In genomic region chr4:113851816-113852215, GRCh38 we compare ENCODE assay signal across 16 cellular contexts.
DNase-seq lines count a peak whose midpoint lies in the region; ATAC-seq and TF ChIP-seq lines count a peak whose summit lies in the region.
"Had no signal": no experiment of that assay in that cellular context is flagged by ENCODE, and none has a peak within 500 bp of the region (broad histone marks: within the 10 kb centered on the region; RNA-seq: fewer than 3 reads in every experiment).

No MANE protein-coding gene starts in this region.

- dilution Hi-C loops in IMR-90 (cut with HindIII; ENCODE audit: low sequenced_read_pairs, unreplicated experiment): no loop called here

- no peak for TF ChIP-seq POLR2A in IMR-90 (IDR thresholded peaks at IDR 0.05; ENCODE audit: low read depth, low read length)
- TF ChIP-seq POLR2A in NB4 (IDR thresholded peaks at IDR 0.05; ENCODE audit: extremely low read depth, insufficient read length): no peak

- in situ Hi-C loops in IMR-90 (cut with MboI; ENCODE audit: low sequenced_read_pairs): no loop called here

- H3K79me1 ChIP-seq in IMR-90 (ENCODE audit: low read depth in 1 of 2, low read length in 2 of 2): no peaks in the 10 kb centered on the region

- H2BK120ac ChIP-seq in IMR-90 (ENCODE audit: low read depth, low read length): no peak overlapping the region

- H3K14ac ChIP-seq in IMR-90 (replicated peaks; ENCODE audit: low read depth, low read length): no peak overlapping the region

- no peak overlapping the region for H2AK9ac ChIP-seq in IMR-90 (replicated peaks; ENCODE audit: low read depth, low read length, poor library complexity)

- no peak overlapping the region for H2AK5ac ChIP-seq in IMR-90 (ENCODE audit: low read depth, low read length)

- H3K27me3 ChIP-seq in IMR-90 (ENCODE audit: control insufficient read depth, insufficient read depth, low read length): no peaks in the 10 kb centered on the region

- no peak overlapping the region for H3K56ac ChIP-seq in IMR-90 (ENCODE audit: extremely low read depth, insufficient read depth, low read length)

- H3K4me3 ChIP-seq in IMR-90 (ENCODE audit: insufficient read depth, low read depth, low read length): no peak overlapping the region
- no peak overlapping the region for H3K4me3 ChIP-seq in NB4 (ENCODE audit: low read depth, low read length)
- H3K4me3 ChIP-seq in fibroblast of the aortic adventitia (ENCODE audit: low read depth, low read length): no peak overlapping the region

- H3K9me1 ChIP-seq in IMR-90 (ENCODE audit: insufficient read depth, low read length): no peaks in the 10 kb centered on the region; the same call in 1 of the 2 replicates

- H2BK15ac ChIP-seq in IMR-90 (ENCODE audit: low read depth, low read length): no peak overlapping the region

- H3K4ac ChIP-seq in IMR-90 (ENCODE audit: low read depth, low read length): no peak overlapping the region

- no TSS peak for BruUV-seq in IMR-90 (replicated peaks; lab: Mats Ljungman, UMichigan)

- no peak overlapping the region for H2BK20ac ChIP-seq in IMR-90 (ENCODE audit: low read depth, low read length)

- H4K5ac ChIP-seq in IMR-90 (ENCODE audit: low read depth, low read length): no peak overlapping the region

- peak; percentile 35 for DNase-seq in IMR-90
- peak; percentile 54 for DNase-seq in NB4 (ENCODE audit: low read depth)
- peak; percentile 16 for DNase-seq in amniotic epithelial cell (ENCODE audit: low read depth)
- peak; percentile 28 for DNase-seq in fibroblast of the aortic adventitia (ENCODE audit: low read depth)
- DNase-seq in NCI-H1092 treated with DMSO at 0.1 percent for 48 hours (lab: John Stamatoyannopoulos, UW): no peak
- DNase-seq in AG20443 (ENCODE audit: low spot score): no peak
- DNase-seq in DMS53 treated with DMSO at 0.1 percent for 48 hours (lab: John Stamatoyannopoulos, UW; ENCODE audit: unreplicated experiment): no peak
- DNase-seq: ACHN; AML-193; Caco-2; CD4-positive, alpha-beta T cell; DMS79; GF-D8; GOT3; H7 had no signal

- CTCF ChIA-PET in IMR-90 (lab: Yijun Ruan, JAX): no interaction called here

- no peak overlapping the region for H3K27ac ChIP-seq in IMR-90 (ENCODE audit: insufficient read depth, low read length)
- H3K27ac ChIP-seq: C4-2B had no signal

- H2BK5ac ChIP-seq in IMR-90 (ENCODE audit: low read depth, low read length, poor library complexity, severe bottlenecking): no peak overlapping the region

- H3K9ac ChIP-seq in IMR-90 (ENCODE audit: low read depth, low read length): no peak overlapping the region

- H3K4me2 ChIP-seq in IMR-90 (ENCODE audit: low read depth, low read length): no peak overlapping the region

- H4K91ac ChIP-seq in IMR-90 (ENCODE audit: insufficient read depth, low read depth, low read length): no peak overlapping the region

- no peak overlapping the region for H3K23ac ChIP-seq in IMR-90 (ENCODE audit: low read depth, low read length)

- peaks cover 2% of the 10 kb centered on the region; the same call in 1 of the 2 replicates for H3K4me1 ChIP-seq in IMR-90 (ENCODE audit: control insufficient read depth, insufficient read depth, low read length)
- H3K4me1 ChIP-seq: Caco-2 had no signal

- H3K36me3 ChIP-seq in IMR-90 (ENCODE audit: control insufficient read depth, insufficient read depth, low read length): peaks cover 1% of the 10 kb centered on the region; the same call in 1 of the 2 replicates

- TF ChIP-seq RAD21 in IMR-90 (IDR thresholded peaks at IDR 0.05; ENCODE audit: low read length): no peak

- WGBS in IMR-90 (ENCODE audit: extremely low coverage in 2 of 2, insufficient read length in 1 of 2), 2 experiments: 100% methylated on average over 2 of the region's 5 CpGs; no CpG with 5 or more reads in 1 of the 2 experiments

- intact Hi-C loops in IMR-90 (cut with micrococcal nuclease): no loop called here

- no peak for ATAC-seq in IMR-90 (ENCODE audit: low read depth)

- TF ChIP-seq CTCF in IMR-90 (conservative IDR thresholded peaks at IDR 0.05; ENCODE audit: low read depth, low read length): no peak
- TF ChIP-seq CTCF in NB4 (IDR thresholded peaks at IDR 0.05; ENCODE audit: low read depth, low read length): no peak
- TF ChIP-seq CTCF in fibroblast of the aortic adventitia (IDR thresholded peaks at IDR 0.05; ENCODE audit: insufficient read depth, low read length): no peak

- POLR2A ChIA-PET in IMR-90 (lab: Charles Lee; ENCODE audit: unreplicated experiment): no interaction called here

- no peak overlapping the region for H3K18ac ChIP-seq in IMR-90 (ENCODE audit: low read depth, low read length)

- H4K8ac ChIP-seq in IMR-90 (ENCODE audit: low read depth in 2 of 2, low read length in 2 of 2): no peak overlapping the region

- no peaks in the 10 kb centered on the region for H3K9me3 ChIP-seq in IMR-90 (ENCODE audit: control insufficient read depth, insufficient read depth, low read length)
- H3K9me3 ChIP-seq: Caco-2 had no signal

- H2AFZ ChIP-seq in IMR-90 (replicated peaks; ENCODE audit: low read length, poor library complexity): no peak overlapping the region

- H4K20me1 ChIP-seq in IMR-90 (ENCODE audit: insufficient read depth, low read length): no peaks in the 10 kb centered on the region

TF ChIP-seq in IMR-90, 13 proteins besides CTCF, POLR2A, EP300 and RAD21:
- TF ChIP-seq CEBPB (IDR thresholded peaks at IDR 0.05; ENCODE audit: low read depth, low read length) (0 out of 2 replicates have a peak, but pooled peaks have one; percentile 22), MAZ (IDR thresholded peaks at IDR 0.05; ENCODE audit: borderline replicate concordance, low read depth, low read length) (no peak)

Comparison
In these comparisons a context has a peak if more than half of its experiments do, and no peak if none do; other contexts are left out.
1. DNase-seq: peak in IMR-90 (single experiment), NB4 (single experiment), amniotic epithelial cell (single experiment) and fibroblast of the aortic adventitia (single experiment); none in NCI-H1092 treated with DMSO at 0.1 percent for 48 hours (single experiment), AG20443 (single experiment) and DMS53 treated with DMSO at 0.1 percent for 48 hours (single experiment).